In genomic region chr11:62879150-62879549, GRCh38 we compare ENCODE assay signal across 11 cellular contexts. TPM values are rescaled to one million over a fixed set of nuclear protein-coding genes. Genes with fewer than 3 reads are reported as not detected.
DNase-seq lines count a peak whose midpoint lies in the region; ATAC-seq and TF ChIP-seq lines count a peak whose summit lies in the region.
"Had no signal": no experiment of that assay in that cellular context is flagged by ENCODE, and none has a peak within 500 bp of the region (broad histone marks: within the 10 kb centered on the region; RNA-seq: fewer than 3 reads in every experiment).

No MANE protein-coding gene starts in this region.

- 92 to 94% methylated on average over 2 to 4 of the region's 4 CpGs for WGBS in endodermal cell (ENCODE audit: insufficient coverage in 1 of 2, insufficient read length in 1 of 2), 2 experiments
- 69% methylated on average over 4 of the region's 4 CpGs for WGBS in prostate gland

- peaks cover 42% of the 10 kb centered on the region for H3K4me1 Mint-ChIP-seq in CD4-positive, alpha-beta T cell (ENCODE audit: low read depth)
- H3K4me1 Mint-ChIP-seq in endodermal cell: peaks cover 42% of the 10 kb centered on the region

- POLR2A ChIA-PET in CD4-positive, alpha-beta T cell (lab: Charles Lee): interaction anchor here (3.9 kb wide), 1 partner anchor 24 kb away, joined by 78 read pairs; no protein-coding TSS in a partner anchor

- intact Hi-C loops in CD4-positive, alpha-beta T cell (cut with DNase I, micrococcal nuclease): no loop called here
- intact Hi-C loops in prostate gland (cut with DNase I): no loop called here

- H3K27me3 ChIP-seq in CD4-positive, alpha-beta T cell (ENCODE audit: control insufficient read depth, insufficient read depth, low read length): no peaks in the 10 kb centered on the region
- H3K27me3 ChIP-seq in NT2/D1 (ENCODE audit: insufficient read depth, insufficient read length) (no peaks in the 10 kb centered on the region), endodermal cell (ENCODE audit: control insufficient read depth, insufficient read depth, low read length, poor library complexity, severe bottlenecking) (no peaks in the 10 kb centered on the region), prostate gland (replicated peaks; ENCODE audit: insufficient read depth) (no peaks in the 10 kb centered on the region)

- DNase-seq in CD4-positive, alpha-beta T cell: no peak
- DNase-seq in NT2/D1 (ENCODE audit: low read depth, low spot score): no peak
- DNase-seq in endodermal cell: no peak
- DNase-seq in prostate gland (ENCODE audit: low spot score): no peak
- DNase-seq in NOMO-1 treated with dmso at 0.1 percent for 144 hours (lab: John Stamatoyannopoulos, UW; ENCODE audit: unreplicated experiment): no peak
- DNase-seq in medulla oblongata (ENCODE audit: extremely low spot score): no peak
- no peak for DNase-seq in NCI-H748 treated with DMSO at 0.1 percent for 48 hours (lab: John Stamatoyannopoulos, UW)
- DNase-seq in epidermal melanocyte (ENCODE audit: insufficient read length, low spot score): no peak
- DNase-seq: DMS79, SW 1271 had no signal

- TF ChIP-seq CTCF in CD4-positive, alpha-beta T cell (IDR thresholded peaks at IDR 0.05): no peak
- no peak for TF ChIP-seq CTCF in endodermal cell (conservative IDR thresholded peaks at IDR 0.05)
- no peak for TF ChIP-seq CTCF in prostate gland (IDR thresholded peaks at IDR 0.05)

- H3K9ac ChIP-seq in NT2/D1 (ENCODE audit: insufficient read length, low read depth) (peak overlapping the region; percentile 39), endodermal cell (ENCODE audit: extremely low read depth, low read length, poor library complexity, severe bottlenecking) (no peak overlapping the region)

- no peak overlapping the region for H3K27ac ChIP-seq in CD4-positive, alpha-beta T cell (ENCODE audit: low read depth, low read length)
- H3K27ac ChIP-seq in endodermal cell (ENCODE audit: low read depth, low read length): no peak overlapping the region
- peak overlapping the region; percentile 99 to 100 for H3K27ac ChIP-seq in prostate gland

- no peak for TF ChIP-seq POLR2A in prostate gland (IDR thresholded peaks at IDR 0.05)

- H3K36me3 ChIP-seq in NT2/D1 (ENCODE audit: insufficient read depth, insufficient read length, low read length) (peaks cover 84% of the 10 kb centered on the region), endodermal cell (ENCODE audit: control insufficient read depth, insufficient read depth, low read length) (peaks cover 60% of the 10 kb centered on the region), prostate gland (peaks cover 0 to 7% of the 10 kb centered on the region in 2 donors)

- H3K4me3 ChIP-seq in NT2/D1 (ENCODE audit: insufficient read length, low read depth) (no peak overlapping the region), endodermal cell (ENCODE audit: low read length) (peak overlapping the region; percentile 95), prostate gland (no peak overlapping the region)

- H3K27ac Mint-ChIP-seq in CD4-positive, alpha-beta T cell: no peak overlapping the region
- H3K27ac Mint-ChIP-seq in endodermal cell: peak overlapping the region; percentile 100

- no peaks in the 10 kb centered on the region for H3K9me3 ChIP-seq in CD4-positive, alpha-beta T cell (ENCODE audit: control insufficient read depth, low read length)
- H3K9me3 ChIP-seq in NT2/D1 (ENCODE audit: insufficient read depth, low read length) (no peaks in the 10 kb centered on the region), endodermal cell (ENCODE audit: control insufficient read depth, low read length) (no peaks in the 10 kb centered on the region), prostate gland (no peaks in the 10 kb centered on the region)

- CTCF ChIA-PET in CD4-positive, alpha-beta T cell (lab: Charles Lee): interaction anchor here (0.6 kb wide), 1 partner anchor 559 kb away, joined by 3 read pairs; no protein-coding TSS in a partner anchor

- H3K4me3 Mint-ChIP-seq in CD4-positive, alpha-beta T cell: peak overlapping the region; percentile 93
- no peak overlapping the region for H3K4me3 Mint-ChIP-seq in endodermal cell

- ATAC-seq in CD4-positive, alpha-beta T cell (ENCODE audit: poor library complexity): no peak

- H3K36me3 Mint-ChIP-seq in CD4-positive, alpha-beta T cell (ENCODE audit: low read depth): peaks cover 45% of the 10 kb centered on the region
- peaks cover 61% of the 10 kb centered on the region for H3K36me3 Mint-ChIP-seq in endodermal cell (ENCODE audit: low read depth)

- H3K9me3 Mint-ChIP-seq in CD4-positive, alpha-beta T cell: no peaks in the 10 kb centered on the region
- H3K9me3 Mint-ChIP-seq in endodermal cell: no peaks in the 10 kb centered on the region

- no peaks in the 10 kb centered on the region for H3K27me3 Mint-ChIP-seq in CD4-positive, alpha-beta T cell
- no peaks in the 10 kb centered on the region for H3K27me3 Mint-ChIP-seq in endodermal cell (ENCODE audit: insufficient read depth)
- H3K27me3 Mint-ChIP-seq: progenitor cell of endocrine pancreas had no signal

- H3K4me1 ChIP-seq in NT2/D1 (ENCODE audit: insufficient read depth, insufficient read length) (peaks cover 9% of the 10 kb centered on the region), endodermal cell (ENCODE audit: control insufficient read depth, insufficient read depth, low read length) (peaks cover 13% of the 10 kb centered on the region), prostate gland (replicated peaks) (peaks cover 22% of the 10 kb centered on the region)

RNA-seq across cellular contexts. Expression of gene SLC3A2, which starts 1.5 kb away (rescaled TPM):
- 100 to 1,000 TPM; 231 to 234 TPM for total RNA-seq in CD4-positive, alpha-beta T cell
- total RNA-seq in endodermal cell (100 to 1,000 TPM; 438 to 488 TPM), prostate gland (100 to 1,000 TPM; 158 to 235 TPM)
- 216 TPM for polyA plus RNA-seq in endodermal cell (2013, experiment 1 of 2)
- polyA plus RNA-seq in endodermal cell (2013, experiment 2 of 2): 179 TPM

RNA-seq across cellular contexts. Expression of gene WDR74, which starts 39.8 kb away (rescaled TPM):
- 100 to 1,000 TPM; 289 to 297 TPM for total RNA-seq in CD4-positive, alpha-beta T cell
- total RNA-seq in endodermal cell: 10 to 100 TPM; 44.6 to 48.1 TPM
- 130 TPM for polyA plus RNA-seq in endodermal cell (2013, experiment 1 of 2)
- polyA plus RNA-seq in endodermal cell (2013, experiment 2 of 2): 195 TPM
- 10 to 100 TPM; 44.5 to 46.1 TPM for total RNA-seq in prostate gland

RNA-seq across cellular contexts. Expression of gene CHRM1, which starts 42.0 kb away (rescaled TPM):
- total RNA-seq in CD4-positive, alpha-beta T cell: not detected
- total RNA-seq in endodermal cell (not detected), prostate gland (100 to 1,000 TPM in 1 of 2 donors, 10 to 100 TPM in 1; 38.1 to 107 TPM)
- 0.07 TPM for polyA plus RNA-seq in endodermal cell (2013, experiment 1 of 2)
- 0.21 TPM for polyA plus RNA-seq in endodermal cell (2013, experiment 2 of 2)

RNA-seq across cellular contexts. Expression of gene TEX54, which starts 46.5 kb away (rescaled TPM):
- under 1 TPM in 1 of 2 experiments, not detected in 1; 0.59 TPM for total RNA-seq in CD4-positive, alpha-beta T cell
- total RNA-seq in endodermal cell (not detected), prostate gland (not detected)
- not detected for polyA plus RNA-seq in endodermal cell (2013, experiment 1 of 2)
- polyA plus RNA-seq in endodermal cell (2013, experiment 2 of 2): not detected
- total RNA-seq: progenitor cell of endocrine pancreas had no signal

RNA-seq across cellular contexts. Expression of gene STX5, which starts 47.3 kb away (rescaled TPM):
- total RNA-seq in CD4-positive, alpha-beta T cell: 100 to 1,000 TPM in 1 of 2 experiments, 10 to 100 TPM in 1; 93.1 to 104 TPM
- 10 to 100 TPM; 36.9 to 37.3 TPM for total RNA-seq in endodermal cell
- 38.8 TPM for polyA plus RNA-seq in endodermal cell (2013, experiment 1 of 2)
- polyA plus RNA-seq in endodermal cell (2013, experiment 2 of 2): 35.1 TPM
- total RNA-seq in prostate gland: 10 to 100 TPM; 34.5 to 57.5 TPM

Comparison
In these comparisons a context has a peak if more than half of its experiments do, and no peak if none do; other contexts are left out.
1. H3K27ac ChIP-seq: peak in prostate gland (2 of 2); none in CD4-positive, alpha-beta T cell (single experiment) and endodermal cell (single experiment).
2. RNA of gene WDR74, which starts 39.8 kb away (total RNA-seq): 289 to 297 TPM in CD4-positive, alpha-beta T cell; 44.6 to 48.1 TPM in endodermal cell and 44.5 to 46.1 TPM in prostate gland; every median in the first group is over 4 times any median in the second.
3. RNA of gene CHRM1, which starts 42.0 kb away (total RNA-seq): 38.1 to 107 TPM in prostate gland; not detected in endodermal cell and not detected in CD4-positive, alpha-beta T cell; every median in the first group is over 10 times any median in the second.